8 cellular contexts compared by ENCODE assay signal in genomic region chr1:180632326-180633088, GRCh38. TPM values are rescaled to one million over a fixed set of nuclear protein-coding genes. Genes with fewer than 3 reads are reported as not detected.
A peak's percentile ranks its signal among the peaks of the same experiment; 100 is the strongest.
DNase-seq lines count a peak whose midpoint lies in the region; ATAC-seq and TF ChIP-seq lines count a peak whose summit lies in the region.

No MANE protein-coding gene starts in this region.

- ATAC-seq in GM21717 (IDR thresholded peaks at IDR 0.05; ENCODE audit: unreplicated experiment), result peak; percentile 47

- H3K27me3 Mint-ChIP-seq in immature natural killer cell (ENCODE audit: low read depth in 3 of 3), result peaks cover 0 to 5% (median 2%) of the 10 kb centered on the region in 3 donors

- no peak for TF ChIP-seq RAD21 in Ishikawa (IDR thresholded peaks at IDR 0.05; ENCODE audit: low read depth)

- peak overlapping the region; percentile 84 for H3K4me3 ChIP-seq in GM08714 (ENCODE audit: low read length)

- H3K4me1 Mint-ChIP-seq in immature natural killer cell, result peaks cover 2 to 6% of the 10 kb centered on the region in 2 donors

- H3K9me3 Mint-ChIP-seq in immature natural killer cell, result no peaks in the 10 kb centered on the region

- H3K36me3 Mint-ChIP-seq in immature natural killer cell, result peaks cover 0 to 4% (median 0%) of the 10 kb centered on the region in 3 donors

- H3K4me3 Mint-ChIP-seq in immature natural killer cell, result no peak overlapping the region

- peak overlapping the region in 4 of 6 donors; percentile 87 to 94 (median 90) for H3K27ac Mint-ChIP-seq in immature natural killer cell

- TF ChIP-seq EP300 in Ishikawa (IDR thresholded peaks at IDR 0.05; ENCODE audit: borderline replicate concordance), result no peak

- DNase-seq in T-helper 2 cell (peak in 4 of 5 experiments; percentile 28 to 61 (median 37)), brain pericyte (ENCODE audit: low read depth, low spot score) (peak; percentile 4), immature natural killer cell (peak in 1 of 3 donors; percentile 72), NCI-H748 treated with DMSO at 0.1 percent for 48 hours (lab: John Stamatoyannopoulos, UW) (no peak)
- DNase-seq in stimulated activated CD4-positive, alpha-beta T cell treated with anti-CD3 and anti-CD28 coated beads, Interleukin-15, amount 100 ng/mL, for 48 hours (ENCODE audit: low read depth in 2 of 2), result peak; percentile 34 to 44

TF ChIP-seq in Ishikawa, 13 proteins besides CTCF, POLR2A, EP300 and RAD21:
- TF ChIP-seq ZBTB7A (IDR thresholded peaks at IDR 0.05; ENCODE audit: low read depth) (peak; percentile 38; the same call in 1 of the 2 replicates), CREB1 (IDR thresholded peaks at IDR 0.05; ENCODE audit: low read depth) (no peak)

RNA-seq across cellular contexts. Expression of gene XPR1, which starts 0.7 kb away (rescaled TPM):
- polyA plus RNA-seq in immature natural killer cell, result 1 to 10 TPM; 4.3 to 7.1 (median 6.8) TPM
